In the genomic region with DNA sequence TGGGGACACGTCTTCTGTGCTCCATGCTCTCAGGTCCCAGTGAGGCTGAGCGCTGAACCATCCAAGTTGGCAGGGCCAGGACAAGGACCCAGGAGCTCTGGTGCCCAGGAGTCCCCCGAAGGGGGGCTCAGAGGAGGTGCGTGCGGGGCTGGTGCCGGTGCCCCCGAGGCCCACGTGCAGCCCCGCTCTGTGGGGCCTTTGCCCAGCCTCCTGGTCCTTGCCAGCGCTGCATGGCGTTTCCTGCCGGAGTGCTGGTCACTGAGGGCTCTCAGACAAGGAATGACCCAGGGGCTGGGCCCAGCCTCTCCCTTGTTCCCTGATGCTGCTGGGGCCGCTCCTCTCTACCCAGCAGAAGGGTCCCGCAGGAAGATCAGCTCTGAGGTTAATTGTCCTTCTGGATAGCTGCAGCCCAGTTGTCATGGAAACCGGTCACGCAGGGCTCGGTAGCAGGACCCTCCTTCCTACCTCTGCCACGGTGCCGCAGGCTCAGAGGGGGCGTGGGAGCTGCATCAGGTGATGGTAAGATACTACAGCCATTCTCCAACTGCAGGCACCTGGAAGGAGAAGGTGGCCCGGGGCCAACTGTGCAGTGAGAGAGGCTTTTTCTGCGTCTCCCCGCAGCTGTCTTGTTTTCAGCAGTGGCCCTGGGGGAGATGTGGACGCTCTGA, we compare ENCODE assay signal across 26 cellular contexts.
"Had no signal": no experiment of that assay in that cellular context is flagged by ENCODE, and none has a peak within 500 bp of the region (broad histone marks: within the 10 kb centered on the region; RNA-seq: fewer than 3 reads in every experiment).

No MANE protein-coding gene starts in this region.

- H3K4me1 Mint-ChIP-seq: activated CD4-positive, alpha-beta T cell treated with anti-CD3 and anti-CD28 coated beads, Interleukin-2, amount 10 ng/mL, durations not matched to agents 7 days and 5 days; activated naive CD4-positive, alpha-beta T cell treated with anti-CD3 and anti-CD28 coated beads, Interleukin-2, amount 50 U/mL, for 24 hours; stimulated activated naive CD8-positive, alpha-beta T cell treated with anti-CD3 and anti-CD28 coated beads, Interleukin-15, amount 100 ng/mL, for 72 hours had no signal

- H3K4me3 ChIP-seq: body of pancreas, cardiac muscle cell, left lung, pancreas, transverse colon, vagina had no signal

- FAIRE-seq: pancreas had no signal

- ATAC-seq: activated CD8-positive, alpha-beta memory T cell treated with anti-CD3 and anti-CD28 coated beads, Interleukin-2, amount 10 ng/mL, durations not matched to agents 7 days and 5 days; activated CD8-positive, alpha-beta T cell treated with anti-CD3 and anti-CD28 coated beads for 36 hours; body of pancreas; foreskin keratinocyte; left lung; natural killer cell; right cardiac atrium; stimulated activated naive CD8-positive, alpha-beta T cell treated with anti-CD3 and anti-CD28 coated beads, Interleukin-15, amount 100 ng/mL, for 72 hours had no signal

- H3K36me3 ChIP-seq: cardiac muscle cell, left lung, pancreas, transverse colon, vagina had no signal

- H3K4me1 ChIP-seq: body of pancreas, foreskin keratinocyte, left lung, pancreas, transverse colon, vagina had no signal

- DNase-seq: activated CD4-positive, alpha-beta T cell treated with anti-CD3 and anti-CD28 coated beads, Interleukin-2, amount 10 ng/mL, durations not matched to agents 7 days and 5 days; activated CD4-positive, CD25-positive, alpha-beta regulatory T cell treated with anti-CD3 and anti-CD28 coated beads, Interleukin-2, amount 50 U/mL, for 72 hours; activated CD8-positive, alpha-beta memory T cell treated with anti-CD3 and anti-CD28 coated beads, Interleukin-2, amount 10 ng/mL, durations not matched to agents 7 days and 5 days; activated CD8-positive, alpha-beta T cell treated with anti-CD3 and anti-CD28 coated beads for 36 hours; activated gamma-delta T cell; activated T-cell treated with anti-CD3 and anti-CD28 coated beads for 4 hours; anterior cingulate cortex; effector CD4-positive, alpha-beta T cell; erythroblast; foreskin keratinocyte; left lung; midbrain; natural killer cell; right cardiac atrium; stimulated activated CD4-positive, alpha-beta T cell treated with anti-CD3 and anti-CD28 coated beads, Interleukin-12 subunit alpha, Interleukin-12 subunit beta, amount 100 ng/mL, for 4 hours; stimulated activated CD4-positive, alpha-beta T cell treated with anti-CD3 and anti-CD28 coated beads, Interleukin-4, amount 100 ng/mL, for 4 hours; stimulated activated naive CD8-positive, alpha-beta T cell treated with anti-CD3 and anti-CD28 coated beads, Interleukin-15, amount 100 ng/mL, for 72 hours; transverse colon had no signal

- H3K27me3 ChIP-seq: body of pancreas, cardiac muscle cell, foreskin keratinocyte, left lung, neutrophil, pancreas, transverse colon, vagina had no signal

- H3K27me3 Mint-ChIP-seq: activated CD4-positive, alpha-beta T cell treated with anti-CD3 and anti-CD28 coated beads, Interleukin-2, amount 10 ng/mL, durations not matched to agents 7 days and 5 days; activated CD8-positive, alpha-beta memory T cell treated with anti-CD3 and anti-CD28 coated beads, Interleukin-2, amount 10 ng/mL, durations not matched to agents 7 days and 5 days; activated CD8-positive, alpha-beta T cell treated with anti-CD3 and anti-CD28 coated beads for 36 hours; activated naive CD4-positive, alpha-beta T cell treated with anti-CD3 and anti-CD28 coated beads, Interleukin-2, amount 50 U/mL, for 24 hours; stimulated activated naive CD8-positive, alpha-beta T cell treated with anti-CD3 and anti-CD28 coated beads, Interleukin-15, amount 100 ng/mL, for 72 hours had no signal

- H3K27ac ChIP-seq: body of pancreas, cardiac muscle cell, foreskin keratinocyte, left lung, neutrophil, pancreas, transverse colon, vagina, VCaP had no signal

- H3K4me3 Mint-ChIP-seq: activated CD4-positive, alpha-beta T cell treated with anti-CD3 and anti-CD28 coated beads, Interleukin-2, amount 10 ng/mL, durations not matched to agents 7 days and 5 days; activated CD8-positive, alpha-beta memory T cell treated with anti-CD3 and anti-CD28 coated beads, Interleukin-2, amount 10 ng/mL, durations not matched to agents 7 days and 5 days; activated CD8-positive, alpha-beta T cell treated with anti-CD3 and anti-CD28 coated beads for 36 hours; activated naive CD4-positive, alpha-beta T cell treated with anti-CD3 and anti-CD28 coated beads, Interleukin-2, amount 50 U/mL, for 24 hours; natural killer cell; stimulated activated naive CD8-positive, alpha-beta T cell treated with anti-CD3 and anti-CD28 coated beads, Interleukin-15, amount 100 ng/mL, for 72 hours; T-helper 2 cell treated with Interferon-gamma antibody and Interleukin-4, amounts not matched to agents 5 μg/mL and 100 μg/mL, for 36 hours had no signal

- H3K27ac Mint-ChIP-seq: activated CD4-positive, alpha-beta T cell treated with anti-CD3 and anti-CD28 coated beads, Interleukin-2, amount 10 ng/mL, durations not matched to agents 7 days and 5 days; activated CD8-positive, alpha-beta memory T cell treated with anti-CD3 and anti-CD28 coated beads, Interleukin-2, amount 10 ng/mL, durations not matched to agents 7 days and 5 days; activated CD8-positive, alpha-beta T cell treated with anti-CD3 and anti-CD28 coated beads for 36 hours; activated naive CD4-positive, alpha-beta T cell treated with anti-CD3 and anti-CD28 coated beads, Interleukin-2, amount 50 U/mL, for 24 hours; natural killer cell; stimulated activated naive CD8-positive, alpha-beta T cell treated with anti-CD3 and anti-CD28 coated beads, Interleukin-15, amount 100 ng/mL, for 72 hours; T-helper 2 cell treated with Interferon-gamma antibody and Interleukin-4, amounts not matched to agents 5 μg/mL and 100 μg/mL, for 36 hours had no signal

- H3K9me3 ChIP-seq: body of pancreas, left lung, neutrophil, pancreas, transverse colon, vagina had no signal

- H3K36me3 Mint-ChIP-seq: activated naive CD4-positive, alpha-beta T cell treated with anti-CD3 and anti-CD28 coated beads, Interleukin-2, amount 50 U/mL, for 24 hours; natural killer cell had no signal

- H3K9me3 Mint-ChIP-seq: activated CD4-positive, alpha-beta T cell treated with anti-CD3 and anti-CD28 coated beads, Interleukin-2, amount 10 ng/mL, durations not matched to agents 7 days and 5 days; activated naive CD4-positive, alpha-beta T cell treated with anti-CD3 and anti-CD28 coated beads, Interleukin-2, amount 50 U/mL, for 24 hours had no signal
